In genomic region chr12:15919491-15919890, GRCh38 we compare ENCODE assay signal across 1 cellular context.
TF ChIP-seq lines count a peak whose summit lies in the region.

No MANE protein-coding gene starts in this region.

TF ChIP-seq in IMR-90, 13 proteins besides CTCF, POLR2A, EP300 and RAD21 (continued from another document):
- TF ChIP-seq MAZ (IDR thresholded peaks at IDR 0.05; ENCODE audit: borderline replicate concordance, low read depth, low read length) (no peak), ELK1 (IDR thresholded peaks at IDR 0.05; ENCODE audit: borderline replicate concordance, low read depth, low read length) (no peak), NFE2L2 (IDR thresholded peaks at IDR 0.05; ENCODE audit: low read depth, low read length) (no peak)
